ENCODE assay signal across 1 cellular context in the genomic region with DNA sequence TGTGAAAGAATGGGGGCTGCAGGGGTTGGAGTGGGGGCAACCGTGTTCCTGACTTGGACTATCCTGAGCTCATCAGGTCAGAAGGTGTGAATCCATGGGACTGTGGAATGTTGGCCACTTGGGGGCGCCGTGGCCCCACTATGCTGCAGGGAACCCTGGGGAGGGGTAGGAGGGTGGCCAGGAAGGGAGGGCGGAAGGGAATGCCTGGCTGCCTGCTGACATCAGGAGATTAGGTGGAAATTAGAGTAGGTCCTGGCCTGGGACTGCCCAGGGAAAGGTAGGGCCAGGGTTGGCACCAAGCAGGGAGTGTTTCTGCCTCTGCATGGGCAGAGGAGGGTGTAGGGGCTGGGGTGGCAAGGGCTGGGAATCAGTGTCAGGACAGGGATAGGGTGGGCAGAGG.
TF ChIP-seq lines count a peak whose summit lies in the region.

No MANE protein-coding gene starts in this region.

TF ChIP-seq in WTC11, 78 proteins besides CTCF, POLR2A, EP300 and RAD21 (continued from another document):
- TF ChIP-seq, protein P1, sequence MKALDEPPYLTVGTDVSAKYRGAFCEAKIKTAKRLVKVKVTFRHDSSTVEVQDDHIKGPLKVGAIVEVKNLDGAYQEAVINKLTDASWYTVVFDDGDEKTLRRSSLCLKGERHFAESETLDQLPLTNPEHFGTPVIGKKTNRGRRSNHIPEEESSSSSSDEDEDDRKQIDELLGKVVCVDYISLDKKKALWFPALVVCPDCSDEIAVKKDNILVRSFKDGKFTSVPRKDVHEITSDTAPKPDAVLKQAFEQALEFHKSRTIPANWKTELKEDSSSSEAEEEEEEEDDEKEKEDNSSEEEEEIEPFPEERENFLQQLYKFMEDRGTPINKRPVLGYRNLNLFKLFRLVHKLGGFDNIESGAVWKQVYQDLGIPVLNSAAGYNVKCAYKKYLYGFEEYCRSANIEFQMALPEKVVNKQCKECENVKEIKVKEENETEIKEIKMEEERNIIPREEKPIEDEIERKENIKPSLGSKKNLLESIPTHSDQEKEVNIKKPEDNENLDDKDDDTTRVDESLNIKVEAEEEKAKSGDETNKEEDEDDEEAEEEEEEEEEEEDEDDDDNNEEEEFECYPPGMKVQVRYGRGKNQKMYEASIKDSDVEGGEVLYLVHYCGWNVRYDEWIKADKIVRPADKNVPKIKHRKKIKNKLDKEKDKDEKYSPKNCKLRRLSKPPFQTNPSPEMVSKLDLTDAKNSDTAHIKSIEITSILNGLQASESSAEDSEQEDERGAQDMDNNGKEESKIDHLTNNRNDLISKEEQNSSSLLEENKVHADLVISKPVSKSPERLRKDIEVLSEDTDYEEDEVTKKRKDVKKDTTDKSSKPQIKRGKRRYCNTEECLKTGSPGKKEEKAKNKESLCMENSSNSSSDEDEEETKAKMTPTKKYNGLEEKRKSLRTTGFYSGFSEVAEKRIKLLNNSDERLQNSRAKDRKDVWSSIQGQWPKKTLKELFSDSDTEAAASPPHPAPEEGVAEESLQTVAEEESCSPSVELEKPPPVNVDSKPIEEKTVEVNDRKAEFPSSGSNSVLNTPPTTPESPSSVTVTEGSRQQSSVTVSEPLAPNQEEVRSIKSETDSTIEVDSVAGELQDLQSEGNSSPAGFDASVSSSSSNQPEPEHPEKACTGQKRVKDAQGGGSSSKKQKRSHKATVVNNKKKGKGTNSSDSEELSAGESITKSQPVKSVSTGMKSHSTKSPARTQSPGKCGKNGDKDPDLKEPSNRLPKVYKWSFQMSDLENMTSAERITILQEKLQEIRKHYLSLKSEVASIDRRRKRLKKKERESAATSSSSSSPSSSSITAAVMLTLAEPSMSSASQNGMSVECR (CRISPR knock-in tag; IDR thresholded peaks at IDR 0.05; ENCODE audit: borderline replicate concordance): no peak
- no peak for TF ChIP-seq JAZF1 (CRISPR knock-in tag; IDR thresholded peaks at IDR 0.05)
